Comparison of ENCODE assay signal across 1 cellular context in the genomic region with DNA sequence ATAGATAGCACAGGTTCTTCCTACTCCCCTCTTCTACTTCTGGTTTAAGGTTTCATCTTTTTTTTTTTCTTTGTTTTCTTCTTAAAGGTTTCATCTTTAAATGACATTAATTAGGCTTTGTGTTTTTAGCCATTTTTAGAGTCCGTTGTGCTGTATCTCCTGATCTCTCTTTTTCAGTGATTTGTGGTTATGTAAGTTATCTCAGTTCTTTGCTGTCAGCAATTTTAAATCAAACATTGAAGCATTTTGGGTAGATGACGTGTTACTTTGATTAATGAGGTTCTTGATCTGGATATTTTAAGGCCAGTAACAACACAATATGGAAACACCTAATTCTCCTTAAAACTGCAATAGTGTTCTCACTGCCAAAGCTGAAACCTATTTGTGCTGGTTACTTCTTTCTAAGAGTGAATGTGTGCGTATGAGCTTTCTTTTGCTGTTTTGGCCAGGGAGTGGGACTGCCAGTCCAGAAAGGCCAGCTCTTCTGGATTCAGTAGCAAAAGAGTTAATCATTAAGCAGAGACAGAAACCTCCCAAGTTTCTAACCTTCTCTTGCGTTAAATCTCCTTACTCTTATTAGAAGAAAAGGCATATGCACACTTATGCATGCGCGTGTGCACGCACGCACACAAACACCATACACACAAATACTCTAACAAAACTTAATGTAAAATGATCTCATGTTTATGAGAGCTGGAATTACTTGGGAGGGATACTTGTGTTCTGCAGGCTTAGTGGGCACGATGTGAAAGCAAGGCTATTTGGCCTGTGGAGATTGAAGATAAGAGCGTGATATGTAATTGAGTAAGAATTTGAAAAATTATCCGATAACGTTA. TPM values are rescaled to one million over a fixed set of nuclear protein-coding genes. Genes with fewer than 3 reads are reported as not detected.
"Had no signal": no experiment of that assay in that cellular context is flagged by ENCODE, and none has a peak within 500 bp of the region (broad histone marks: within the 10 kb centered on the region; RNA-seq: fewer than 3 reads in every experiment).

No MANE protein-coding gene starts in this region.

RNA-seq across cellular contexts. Expression of gene FAM72C, which starts 17.0 kb away (rescaled TPM):
- total RNA-seq: chondrocyte had no signal
